27 cellular contexts compared by ENCODE assay signal in the genomic region with DNA sequence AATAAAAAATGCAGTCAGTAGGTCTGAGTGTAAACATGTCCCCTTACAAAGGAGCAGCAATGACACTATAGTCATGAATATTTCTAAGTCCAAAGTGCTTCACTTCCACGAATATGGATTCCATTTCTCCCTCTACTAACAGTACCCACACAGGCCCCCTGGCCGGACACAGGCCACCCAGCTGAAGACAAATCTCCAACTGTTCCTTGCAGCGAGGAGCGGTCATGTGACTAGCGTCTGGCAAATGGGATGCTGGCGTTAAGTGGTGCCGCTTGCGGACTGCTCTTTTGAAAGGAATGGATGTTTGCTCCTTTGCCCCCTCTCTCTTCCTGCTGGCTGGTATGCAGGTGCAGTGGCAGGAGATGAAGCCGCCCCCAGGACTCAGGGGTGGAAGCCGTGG. TPM values are rescaled to one million over a fixed set of nuclear protein-coding genes. Genes with fewer than 3 reads are reported as not detected.
A peak's percentile ranks its signal among the peaks of the same experiment; 100 is the strongest.
DNase-seq lines count a peak whose midpoint lies in the region; ATAC-seq, FAIRE-seq and TF ChIP-seq lines count a peak whose summit lies in the region.
"Had no signal": no experiment of that assay in that cellular context is flagged by ENCODE, and none has a peak within 500 bp of the region (broad histone marks: within the 10 kb centered on the region; RNA-seq: fewer than 3 reads in every experiment).

No MANE protein-coding gene starts in this region.

- no peak overlapping the region for H2BK15ac ChIP-seq in neuronal stem cell (ENCODE audit: low read length)

- in situ Hi-C loops in K562 (cut with MboI) = no loop called here

- ATAC-seq in Right ventricle myocardium inferior (no peak), K562 (no peak)
- ATAC-seq: A549, GM12878 had no signal

- peaks cover 3% of the 10 kb centered on the region for H3K9me1 ChIP-seq in K562 (ENCODE audit: control insufficient read depth, insufficient read depth, low read length)

- H2BK120ac ChIP-seq in neuronal stem cell (ENCODE audit: low read depth, low read length) = no peak overlapping the region

- no peak for TF ChIP-seq EP300 in K562 (IDR thresholded peaks at IDR 0.05; ENCODE audit: low read length)

- peaks cover 12% of the 10 kb centered on the region for H3K79me1 ChIP-seq in neuronal stem cell (ENCODE audit: low read depth, low read length)

- peak overlapping the region; percentile 26 for H3K23ac ChIP-seq in neuronal stem cell (ENCODE audit: low read depth, low read length, poor library complexity)

- DNase-seq in left ventricle myocardium inferior (no peak), Right ventricle myocardium inferior (ENCODE audit: missing footprints) (no peak), K562 (ENCODE audit: extremely low read depth in 1 of 4, low spot score in 3 of 4) (no peak), neuronal stem cell (ENCODE audit: low spot score) (no peak), putamen (ENCODE audit: low spot score) (peak; percentile 26), iPS-NIHi11 (ENCODE audit: low spot score) (no peak), NCI-H82 treated with DMSO at 0.1 percent for 48 hours (lab: John Stamatoyannopoulos, UW; ENCODE audit: unreplicated experiment) (no peak)
- no peak for DNase-seq in activated T-cell treated with anti-CD3 and anti-CD28 coated beads, Interleukin-2, amount 50 U/mL, for 1 hour
- DNase-seq: 8988T; ACHN; AML-193; BE2C; CD4-positive, alpha-beta T cell; CD8-positive, alpha-beta memory T cell; DMS 273 treated with DMSO at 0.1 percent for 48 hours; DMS79; EL; GDM1; GOT3; HFFc6 had no signal

- peaks cover 7% of the 10 kb centered on the region for H3K9me3 ChIP-seq in left ventricle myocardium inferior (replicated peaks)
- H3K9me3 ChIP-seq in K562 (replicated peaks; ENCODE audit: control insufficient read depth, insufficient read depth, low read depth, low read length) = no peaks in the 10 kb centered on the region
- peaks cover 5 to 6% of the 10 kb centered on the region in 2 donors for H3K9me3 ChIP-seq in neuronal stem cell (replicated peaks in 1 of 2; ENCODE audit: control insufficient read depth in 2 of 2, insufficient read depth in 1 of 2, low read depth in 1 of 2, low read length in 2 of 2)
- H3K9me3 ChIP-seq: BE2C, HAP-1 had no signal

- peaks cover 8% of the 10 kb centered on the region for H3K79me2 ChIP-seq in K562 (ENCODE audit: control insufficient read depth, insufficient read depth, low read length)

- no peak for TF ChIP-seq RAD21 in K562 (CRISPR knock-in tag; conservative IDR thresholded peaks at IDR 0.05 in 1 of 2, IDR thresholded peaks at IDR 0.05 in 1 of 2)

- H3K36me3 ChIP-seq in left ventricle myocardium inferior (peaks cover 67% of the 10 kb centered on the region), K562 (ENCODE audit: control insufficient read depth, insufficient read depth, low read length) (peaks cover 59% of the 10 kb centered on the region), neuronal stem cell (replicated peaks in 1 of 2; ENCODE audit: control insufficient read depth in 2 of 2, insufficient read depth in 2 of 2, low read length in 2 of 2) (peaks cover 16 to 43% of the 10 kb centered on the region in 2 donors)

- intact Hi-C loops in left ventricle myocardium inferior (cut with micrococcal nuclease) = no loop called here
- intact Hi-C loops in Right ventricle myocardium inferior (cut with DNase I) = no loop called here
- intact Hi-C loops in K562 (cut with micrococcal nuclease) = no loop called here

- no peak overlapping the region for H4K91ac ChIP-seq in neuronal stem cell (ENCODE audit: low read depth, low read length, poor library complexity)

- no peak overlapping the region for H4K8ac ChIP-seq in neuronal stem cell (ENCODE audit: low read depth, low read length)

- peaks cover 29% of the 10 kb centered on the region for H3K4me1 ChIP-seq in left ventricle myocardium inferior
- H3K4me1 ChIP-seq in K562 (replicated peaks in 1 of 2; ENCODE audit: control insufficient read depth in 2 of 2, insufficient read depth in 2 of 2, low read length in 2 of 2) = peaks cover 2 to 33% of the 10 kb centered on the region in 2 experiments; a peak in 3 of 5 replicates
- H3K4me1 ChIP-seq in neuronal stem cell (ENCODE audit: control insufficient read depth in 2 of 2, insufficient read depth in 1 of 2, low read depth in 1 of 2, low read length in 2 of 2) = no peaks in the 10 kb centered on the region
- H3K4me1 ChIP-seq: A549, BE2C, HAP-1 had no signal

- no peak overlapping the region for H2AFZ ChIP-seq in K562 (ENCODE audit: low read depth, low read length)
- H2AFZ ChIP-seq in neuronal stem cell (ENCODE audit: low read length) = no peak overlapping the region

- H3K27ac ChIP-seq in left ventricle myocardium inferior (replicated peaks) = peak overlapping the region; percentile 74
- H3K27ac ChIP-seq in K562 (ENCODE audit: extremely low read depth, low read depth, low read length) = no peak overlapping the region
- no peak overlapping the region for H3K27ac ChIP-seq in neuronal stem cell (replicated peaks; ENCODE audit: low read length)
- H3K27ac ChIP-seq: A549; BLaER1 treated with 17β-estradiol and CSF1 and Interleukin-3, amounts not matched to agents 10 nM and 100 nM had no signal

- no peak overlapping the region for H3K4ac ChIP-seq in neuronal stem cell (ENCODE audit: low read length)

- no TSS peak for BruUV-seq in K562 (replicated peaks; lab: Mats Ljungman, UMichigan)

- no peak overlapping the region for H2AK5ac ChIP-seq in neuronal stem cell (ENCODE audit: low read depth, low read length)

- TF ChIP-seq POLR2A in K562 (conservative IDR thresholded peaks at IDR 0.05) = no peak

- CTCF ChIA-PET in K562 (lab: Yijun Ruan, JAX; ENCODE audit: low intra/inter-chr PET ratio) = no interaction called here

- H3K9ac ChIP-seq in K562 (ENCODE audit: insufficient read depth in 1 of 2, low read depth in 2 of 2, low read length in 2 of 2) (no peak overlapping the region; a peak in 1 of 4 replicates), neuronal stem cell (ENCODE audit: low read depth, low read length, poor library complexity) (no peak overlapping the region)

- H3K4me3 ChIP-seq in left ventricle myocardium inferior (no peak overlapping the region), K562 (no peak overlapping the region), neuronal stem cell (ENCODE audit: low read length in 2 of 2) (no peak overlapping the region)
- H3K4me3 ChIP-seq: A549; BLaER1 treated with 17β-estradiol and CSF1 and Interleukin-3, amounts not matched to agents 10 nM and 100 nM; GM12878; HAP-1 had no signal

- no peak overlapping the region for H3K18ac ChIP-seq in neuronal stem cell (ENCODE audit: low read length)

- H3K27me3 ChIP-seq in left ventricle myocardium inferior (ENCODE audit: low read depth) (no peaks in the 10 kb centered on the region), K562 (ENCODE audit: control insufficient read depth in 2 of 2, insufficient read depth in 2 of 2, low read length in 2 of 2) (no peaks in the 10 kb centered on the region), neuronal stem cell (ENCODE audit: control insufficient read depth in 3 of 3, insufficient read depth in 3 of 3, low read depth in 1 of 3, low read length in 3 of 3) (no peaks in the 10 kb centered on the region)
- H3K27me3 ChIP-seq: BE2C; BLaER1 treated with 17β-estradiol and CSF1 and Interleukin-3, amounts not matched to agents 10 nM and 100 nM had no signal

- H3K4me2 ChIP-seq in K562 (ENCODE audit: insufficient read depth, low read length) = no peak overlapping the region
- H3K4me2 ChIP-seq in neuronal stem cell (ENCODE audit: insufficient read depth, low read length, poor library complexity, severe bottlenecking) = no peak overlapping the region
- H3K4me2 ChIP-seq: A549; BLaER1 treated with 17β-estradiol and CSF1 and Interleukin-3, amounts not matched to agents 10 nM and 100 nM had no signal

- H2BK12ac ChIP-seq in neuronal stem cell (ENCODE audit: low read length) = no peak overlapping the region

- FAIRE-seq in K562 (lab: Jason Lieb, UNC) = no peak
- FAIRE-seq: A549, D721Med, GM12878, GM19239, H54 had no signal

- H3K14ac ChIP-seq in neuronal stem cell (ENCODE audit: low read length) = no peak overlapping the region

- WGBS in K562 (ENCODE audit: insufficient coverage, low coverage, missing lambda C conversion rate) = 76% methylated on average over 7 of the region's 10 CpGs
- WGBS in neuronal stem cell (ENCODE audit: extremely low coverage in 2 of 2, insufficient read length in 2 of 2, insufficient replicate concordance in 1 of 2), 2 donors = no CpG with 5 or more reads among the region's 10 CpGs

- TF ChIP-seq CTCF in left ventricle myocardium inferior (IDR thresholded peaks at IDR 0.05; ENCODE audit: borderline replicate concordance) (no peak), K562 (IDR thresholded peaks at IDR 0.05 in 2 of 3, conservative IDR thresholded peaks at IDR 0.05 in 1 of 3; ENCODE audit: insufficient read depth in 2 of 3, low read depth in 1 of 3, low read length in 3 of 3) (no peak)

- POLR2A ChIA-PET in K562 (lab: Yijun Ruan, JAX) = no interaction called here

- no peak overlapping the region for H2BK5ac ChIP-seq in neuronal stem cell (ENCODE audit: low read length)

- 0 out of 2 replicates have a peak, but pooled peaks cover 3% of the 10 kb centered on the region for H4K20me1 ChIP-seq in K562 (replicated peaks; ENCODE audit: control insufficient read depth, insufficient read depth, low read length)

RNA-seq across cellular contexts. Expression of a gene that starts 16.2 kb away (rescaled TPM):
- total RNA-seq in left ventricle myocardium inferior (228 TPM), Right ventricle myocardium inferior (140 TPM), K562 (2014; rRNA removed) (93.5 and 119 TPM in 2 replicates), K562 (2014; rRNA removed; fragmentation: Illumina TruSeq; extraction: Trizol) (16.3 and 21.9 TPM in 2 replicates), K562 (2015; rRNA removed; fragmentation: Illumina TruSeq; extraction: Trizol) (54.1 and 54.3 TPM in 2 replicates), K562 (2021) (89.7 and 110 TPM in 2 replicates)
- 103 and 282 TPM in 2 replicates for total RNA-seq in K562 (2011; cell fraction: chromatin; rRNA removed; ENCODE audit: low replicate concordance)
- 185 and 189 TPM in 2 replicates for total RNA-seq in K562 (2011; cell fraction: nucleolus; rRNA removed)
- 126 and 131 TPM in 2 replicates for total RNA-seq in K562 (2011; cell fraction: nucleoplasm; rRNA removed)
- polyA plus RNA-seq in K562 (2011; rRNA removed) (31.6 and 39.7 TPM in 2 replicates), K562 (2014; fragmentation: Illumina TruSeq; extraction: Trizol) (33.7 and 54.3 TPM in 2 replicates), K562 (2014; fragmentation: Nextera tagmentation; extraction: Ambion mirVana) (1 to 10 TPM; 1.8 to 2.7 TPM), K562 (2014; rRNA removed) (125 and 136 TPM in 2 replicates)
- polyA plus RNA-seq in K562 (2011; cell fraction: cytosol; rRNA removed) = 21.4 and 48.7 TPM in 2 replicates
- polyA plus RNA-seq in K562 (2011; cell fraction: nucleus; rRNA removed) = 238 and 450 TPM in 2 replicates
- 76.7 and 102 TPM in 2 replicates for polyA plus RNA-seq in K562 (2012)
- 5.9 and 7.7 TPM in 2 replicates for polyA minus RNA-seq in K562 (2011; rRNA and poly(A)+ RNA removed)
- polyA minus RNA-seq in K562 (2011; cell fraction: cytosol; rRNA and poly(A)+ RNA removed) = 15.9 and 20.8 TPM in 2 replicates
- polyA minus RNA-seq in K562 (2011; cell fraction: nucleus; rRNA and poly(A)+ RNA removed) = 53.1 and 57.2 TPM in 2 replicates
- 45.4 TPM for polyA plus RNA-seq in neuronal stem cell (2013, experiment 1 of 2)
- 45.1 TPM for polyA plus RNA-seq in neuronal stem cell (2013, experiment 2 of 2)

RNA-seq across cellular contexts. Expression of a gene that starts 25.6 kb away (rescaled TPM):
- total RNA-seq in left ventricle myocardium inferior = 0.88 TPM
- total RNA-seq in Right ventricle myocardium inferior = 1.9 TPM
- total RNA-seq in K562 (2011; cell fraction: chromatin; rRNA removed; ENCODE audit: low replicate concordance) = 21.2 and 53.9 TPM in 2 replicates
- total RNA-seq in K562 (2011; cell fraction: nucleolus; rRNA removed) = 25.4 and 29.5 TPM in 2 replicates
- 24.6 and 30.8 TPM in 2 replicates for total RNA-seq in K562 (2011; cell fraction: nucleoplasm; rRNA removed)
- total RNA-seq in K562 (2014; rRNA removed) = 18.1 and 21.3 TPM in 2 replicates
- 6.8 and 8.0 TPM in 2 replicates for total RNA-seq in K562 (2014; rRNA removed; fragmentation: Illumina TruSeq; extraction: Trizol)
- 9.6 and 11.5 TPM in 2 replicates for total RNA-seq in K562 (2015; rRNA removed; fragmentation: Illumina TruSeq; extraction: Trizol)
- total RNA-seq in K562 (2021) = 17.3 and 18.9 TPM in 2 replicates
- polyA plus RNA-seq in K562 (2011; rRNA removed) = 11.9 and 13.2 TPM in 2 replicates
- polyA plus RNA-seq in K562 (2011; cell fraction: cytosol; rRNA removed) = 9.1 and 15.2 TPM in 2 replicates
- 39.1 and 62.6 TPM in 2 replicates for polyA plus RNA-seq in K562 (2011; cell fraction: nucleus; rRNA removed)
- 22.7 and 23.7 TPM in 2 replicates for polyA plus RNA-seq in K562 (2012)
- polyA plus RNA-seq in K562 (2014; fragmentation: Illumina TruSeq; extraction: Trizol) = 13.5 and 14.0 TPM in 2 replicates
- polyA plus RNA-seq in K562 (2014; fragmentation: Nextera tagmentation; extraction: Ambion mirVana) = under 1 TPM; 0.35 to 0.59 TPM
- polyA plus RNA-seq in K562 (2014; rRNA removed) = 15.9 and 22.1 TPM in 2 replicates
- 3.1 and 7.7 TPM in 2 replicates for polyA minus RNA-seq in K562 (2011; rRNA and poly(A)+ RNA removed)
- polyA minus RNA-seq in K562 (2011; cell fraction: cytosol; rRNA and poly(A)+ RNA removed) = 5.2 and 6.4 TPM in 2 replicates
- polyA minus RNA-seq in K562 (2011; cell fraction: nucleus; rRNA and poly(A)+ RNA removed) = 10.0 and 12.8 TPM in 2 replicates
- polyA plus RNA-seq in neuronal stem cell (2013, experiment 1 of 2) = 19.6 TPM
- polyA plus RNA-seq in neuronal stem cell (2013, experiment 2 of 2) = 18.4 TPM

RNA-seq across cellular contexts. Expression of a gene that starts 38.3 kb away (rescaled TPM):
- total RNA-seq in left ventricle myocardium inferior (53.8 TPM), Right ventricle myocardium inferior (47.8 TPM), K562 (2014; rRNA removed) (63.2 and 78.7 TPM in 2 replicates), K562 (2014; rRNA removed; fragmentation: Illumina TruSeq; extraction: Trizol) (25.8 and 29.2 TPM in 2 replicates), K562 (2015; rRNA removed; fragmentation: Illumina TruSeq; extraction: Trizol) (41.9 and 43.3 TPM in 2 replicates), K562 (2021) (65.7 and 70.3 TPM in 2 replicates)
- 86.2 and 226 TPM in 2 replicates for total RNA-seq in K562 (2011; cell fraction: chromatin; rRNA removed; ENCODE audit: low replicate concordance)
- 132 and 156 TPM in 2 replicates for total RNA-seq in K562 (2011; cell fraction: nucleolus; rRNA removed)
- 101 and 114 TPM in 2 replicates for total RNA-seq in K562 (2011; cell fraction: nucleoplasm; rRNA removed)
- polyA plus RNA-seq in K562 (2011; rRNA removed) (23.3 and 28.6 TPM in 2 replicates), K562 (2014; fragmentation: Illumina TruSeq; extraction: Trizol) (39.5 and 44.9 TPM in 2 replicates), K562 (2014; fragmentation: Nextera tagmentation; extraction: Ambion mirVana) (1 to 10 TPM; 7.5 to 9.8 TPM), K562 (2014; rRNA removed) (51.2 and 53.8 TPM in 2 replicates)
- polyA plus RNA-seq in K562 (2011; cell fraction: cytosol; rRNA removed) = 19.8 and 50.7 TPM in 2 replicates
- 75.3 and 114 TPM in 2 replicates for polyA plus RNA-seq in K562 (2011; cell fraction: nucleus; rRNA removed)
- polyA plus RNA-seq in K562 (2012) = 36.1 and 51.9 TPM in 2 replicates
- 19.9 and 43.3 TPM in 2 replicates for polyA minus RNA-seq in K562 (2011; rRNA and poly(A)+ RNA removed)
- 18.3 and 33.0 TPM in 2 replicates for polyA minus RNA-seq in K562 (2011; cell fraction: cytosol; rRNA and poly(A)+ RNA removed)
- 32.5 and 38.9 TPM in 2 replicates for polyA minus RNA-seq in K562 (2011; cell fraction: nucleus; rRNA and poly(A)+ RNA removed)
- polyA plus RNA-seq in neuronal stem cell (2013, experiment 1 of 2) = 7.9 TPM
- polyA plus RNA-seq in neuronal stem cell (2013, experiment 2 of 2) = 7.9 TPM

RNA-seq across cellular contexts. Expression of a gene that starts 47.7 kb away (rescaled TPM):
- total RNA-seq in left ventricle myocardium inferior (140 TPM), Right ventricle myocardium inferior (66.0 TPM), K562 (2014; rRNA removed) (366 and 390 TPM in 2 replicates), K562 (2014; rRNA removed; fragmentation: Illumina TruSeq; extraction: Trizol) (114 and 159 TPM in 2 replicates), K562 (2015; rRNA removed; fragmentation: Illumina TruSeq; extraction: Trizol) (244 and 252 TPM in 2 replicates), K562 (2021) (207 and 227 TPM in 2 replicates)
- total RNA-seq in K562 (2011; cell fraction: chromatin; rRNA removed; ENCODE audit: low replicate concordance) = 33.1 and 49.0 TPM in 2 replicates
- total RNA-seq in K562 (2011; cell fraction: nucleolus; rRNA removed) = 39.5 and 44.5 TPM in 2 replicates
- 49.1 and 49.5 TPM in 2 replicates for total RNA-seq in K562 (2011; cell fraction: nucleoplasm; rRNA removed)
- polyA plus RNA-seq in K562 (2011; rRNA removed) (177 and 189 TPM in 2 replicates), K562 (2014; fragmentation: Illumina TruSeq; extraction: Trizol) (224 and 227 TPM in 2 replicates), K562 (2014; fragmentation: Nextera tagmentation; extraction: Ambion mirVana) (10 to 100 TPM; 31.8 to 43.6 TPM), K562 (2014; rRNA removed) (324 and 325 TPM in 2 replicates)
- polyA plus RNA-seq in K562 (2011; cell fraction: cytosol; rRNA removed) = 173 and 189 TPM in 2 replicates
- polyA plus RNA-seq in K562 (2011; cell fraction: nucleus; rRNA removed) = 99.4 and 117 TPM in 2 replicates
- 276 and 308 TPM in 2 replicates for polyA plus RNA-seq in K562 (2012)
- polyA minus RNA-seq in K562 (2011; rRNA and poly(A)+ RNA removed) = 86.4 and 93.6 TPM in 2 replicates
- polyA minus RNA-seq in K562 (2011; cell fraction: cytosol; rRNA and poly(A)+ RNA removed) = 45.8 and 53.1 TPM in 2 replicates
- polyA minus RNA-seq in K562 (2011; cell fraction: nucleus; rRNA and poly(A)+ RNA removed) = 24.5 and 35.7 TPM in 2 replicates
- 81.1 TPM for polyA plus RNA-seq in neuronal stem cell (2013, experiment 1 of 2)
- 76.8 TPM for polyA plus RNA-seq in neuronal stem cell (2013, experiment 2 of 2)
- total RNA-seq: CD4-positive, alpha-beta T cell; CD8-positive, alpha-beta memory T cell had no signal
- polyA plus RNA-seq: CD8-positive, alpha-beta memory T cell had no signal

RNA-seq across cellular contexts. Expression of a gene that starts 56.3 kb away (rescaled TPM):
- total RNA-seq in left ventricle myocardium inferior = 7,701 TPM
- total RNA-seq in Right ventricle myocardium inferior = 4,708 TPM
- 25.9 and 44.0 TPM in 2 replicates for total RNA-seq in K562 (2011; cell fraction: chromatin; rRNA removed; ENCODE audit: low replicate concordance)
- 23.2 and 24.3 TPM in 2 replicates for total RNA-seq in K562 (2011; cell fraction: nucleolus; rRNA removed)
- total RNA-seq in K562 (2011; cell fraction: nucleoplasm; rRNA removed) = 27.0 and 36.9 TPM in 2 replicates
- total RNA-seq in K562 (2014; rRNA removed) = 107 and 125 TPM in 2 replicates
- total RNA-seq in K562 (2014; rRNA removed; fragmentation: Illumina TruSeq; extraction: Trizol) = 22.0 and 26.5 TPM in 2 replicates
- 74.2 and 76.5 TPM in 2 replicates for total RNA-seq in K562 (2015; rRNA removed; fragmentation: Illumina TruSeq; extraction: Trizol)
- total RNA-seq in K562 (2021) = 53.7 and 63.3 TPM in 2 replicates
- 28.1 and 33.8 TPM in 2 replicates for polyA plus RNA-seq in K562 (2011; rRNA removed)
- 41.8 and 52.3 TPM in 2 replicates for polyA plus RNA-seq in K562 (2011; cell fraction: cytosol; rRNA removed)
- 61.1 and 64.7 TPM in 2 replicates for polyA plus RNA-seq in K562 (2011; cell fraction: nucleus; rRNA removed)
- polyA plus RNA-seq in K562 (2012) = 58.4 and 68.8 TPM in 2 replicates
- 42.0 and 55.7 TPM in 2 replicates for polyA plus RNA-seq in K562 (2014; fragmentation: Illumina TruSeq; extraction: Trizol)
- 10 to 100 TPM in 1 of 2 experiments, 1 to 10 TPM in 1; 4.7 to 17.2 TPM for polyA plus RNA-seq in K562 (2014; fragmentation: Nextera tagmentation; extraction: Ambion mirVana)
- 143 and 158 TPM in 2 replicates for polyA plus RNA-seq in K562 (2014; rRNA removed)
- 6.4 and 7.0 TPM in 2 replicates for polyA minus RNA-seq in K562 (2011; rRNA and poly(A)+ RNA removed)
- 7.1 and 13.3 TPM in 2 replicates for polyA minus RNA-seq in K562 (2011; cell fraction: cytosol; rRNA and poly(A)+ RNA removed)
- 10.6 and 16.3 TPM in 2 replicates for polyA minus RNA-seq in K562 (2011; cell fraction: nucleus; rRNA and poly(A)+ RNA removed)
- polyA plus RNA-seq in neuronal stem cell (2013, experiment 1 of 2) = 38.0 TPM
- polyA plus RNA-seq in neuronal stem cell (2013, experiment 2 of 2) = 36.6 TPM
- total RNA-seq: CD4-positive, alpha-beta T cell; CD8-positive, alpha-beta memory T cell; GM12878; HFFc6 had no signal
- polyA plus RNA-seq: CD8-positive, alpha-beta memory T cell; GM12878 had no signal
